Comparison of ENCODE assay signal across 1 cellular context in the genomic region with DNA sequence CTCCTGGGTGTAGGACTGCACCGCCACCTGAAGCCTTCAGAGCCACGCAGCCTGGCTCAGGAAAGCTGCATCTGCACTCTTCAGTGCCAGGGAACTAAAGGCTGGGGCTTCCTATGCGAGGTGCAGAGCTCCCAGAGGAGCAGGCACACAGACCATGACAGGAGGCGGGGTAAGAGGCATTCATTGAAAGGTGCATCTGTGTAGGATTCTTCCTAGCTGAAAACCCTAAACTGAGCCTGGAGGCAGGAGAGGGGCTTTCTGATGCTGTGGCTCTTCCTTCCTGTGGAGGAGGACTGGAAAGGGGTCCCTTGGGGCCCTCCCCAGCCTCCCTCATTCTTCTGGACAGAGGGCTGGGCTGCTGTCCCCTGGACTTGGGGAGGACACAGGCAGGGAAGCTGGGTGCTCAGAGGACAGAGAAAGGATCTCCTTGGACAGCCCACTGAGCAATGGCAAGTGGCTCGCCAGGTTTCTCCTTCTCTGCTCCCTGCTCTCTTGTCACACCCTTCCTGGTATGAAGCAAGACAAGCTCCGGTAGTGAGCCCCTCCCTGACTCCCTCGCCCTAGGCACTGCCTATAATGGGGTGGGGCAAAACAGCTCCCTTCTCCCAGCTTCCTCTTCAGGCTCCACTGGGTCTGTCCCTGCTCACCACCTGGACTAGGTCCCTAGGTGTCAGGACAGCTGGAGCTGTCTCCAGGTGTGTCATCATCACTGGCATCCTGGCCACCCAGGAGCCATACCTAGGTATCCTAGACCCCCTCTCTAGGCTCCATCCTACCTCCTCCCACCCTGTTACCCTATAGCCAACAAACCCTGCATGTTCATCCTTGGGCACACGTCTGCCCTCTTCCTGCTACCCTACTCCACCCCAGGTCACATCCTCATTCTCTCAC.
TF ChIP-seq lines count a peak whose summit lies in the region.

No MANE protein-coding gene starts in this region.

TF ChIP-seq in K562, 482 proteins besides CTCF, POLR2A, EP300 and RAD21 (continued from another document):
- TF ChIP-seq, protein P1, sequence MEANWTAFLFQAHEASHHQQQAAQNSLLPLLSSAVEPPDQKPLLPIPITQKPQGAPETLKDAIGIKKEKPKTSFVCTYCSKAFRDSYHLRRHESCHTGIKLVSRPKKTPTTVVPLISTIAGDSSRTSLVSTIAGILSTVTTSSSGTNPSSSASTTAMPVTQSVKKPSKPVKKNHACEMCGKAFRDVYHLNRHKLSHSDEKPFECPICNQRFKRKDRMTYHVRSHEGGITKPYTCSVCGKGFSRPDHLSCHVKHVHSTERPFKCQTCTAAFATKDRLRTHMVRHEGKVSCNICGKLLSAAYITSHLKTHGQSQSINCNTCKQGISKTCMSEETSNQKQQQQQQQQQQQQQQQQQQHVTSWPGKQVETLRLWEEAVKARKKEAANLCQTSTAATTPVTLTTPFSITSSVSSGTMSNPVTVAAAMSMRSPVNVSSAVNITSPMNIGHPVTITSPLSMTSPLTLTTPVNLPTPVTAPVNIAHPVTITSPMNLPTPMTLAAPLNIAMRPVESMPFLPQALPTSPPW (CRISPR knock-in tag; IDR thresholded peaks at IDR 0.05): peak; percentile 25; the same call in 1 of the 2 replicates
- TF ChIP-seq CAMTA2 (CRISPR knock-in tag; conservative IDR thresholded peaks at IDR 0.05): no peak
- no peak for TF ChIP-seq POLR2H (tag; IDR thresholded peaks at IDR 0.05; ENCODE audit: low read depth)
- TF ChIP-seq ATF7 (IDR thresholded peaks at IDR 0.05): peak; percentile 13; the same call in 1 of the 2 replicates
- TF ChIP-seq STAT5B (CRISPR knock-in tag; IDR thresholded peaks at IDR 0.05): no peak
- no peak for TF ChIP-seq ZNF143 (CRISPR knock-in tag; IDR thresholded peaks at IDR 0.05)
- TF ChIP-seq GABPB2 (CRISPR knock-in tag; conservative IDR thresholded peaks at IDR 0.05): no peak
- TF ChIP-seq PYGO2 (tag; IDR thresholded peaks at IDR 0.05): no peak
- no peak for TF ChIP-seq ETS2 (tag; IDR thresholded peaks at IDR 0.05; ENCODE audit: borderline replicate concordance, poor library complexity, severe bottlenecking)
- TF ChIP-seq ELF1 (tag; IDR thresholded peaks at IDR 0.05): peak; percentile 32; the same call in 1 of the 2 replicates
- no peak for TF ChIP-seq TAF1 (IDR thresholded peaks at IDR 0.05; ENCODE audit: control insufficient read depth, extremely low read depth, insufficient read depth, low read length, severe bottlenecking)
- no peak for TF ChIP-seq NELFE (IDR thresholded peaks at IDR 0.05; ENCODE audit: insufficient read depth, insufficient read length)
- no peak for TF ChIP-seq HMG20A (CRISPR knock-in tag; conservative IDR thresholded peaks at IDR 0.05)
- no peak for TF ChIP-seq POLR2B (IDR thresholded peaks at IDR 0.05; ENCODE audit: low read depth, partially characterized antibody)
- TF ChIP-seq ZNF140 (CRISPR knock-in tag; IDR thresholded peaks at IDR 0.05): no peak
- TF ChIP-seq SRF (CRISPR knock-in tag; IDR thresholded peaks at IDR 0.05): 0 out of 4 replicates have a peak, but pooled peaks of 1 of the 2 experiments have one; percentile 47
- no peak for TF ChIP-seq POLR2AphosphoS5 (IDR thresholded peaks at IDR 0.05; ENCODE audit: control insufficient read depth, insufficient read depth, low read depth, low read length)
- no peak for TF ChIP-seq TFAM (CRISPR knock-in tag; conservative IDR thresholded peaks at IDR 0.05)
- no peak; the same call in 1 of the 2 replicates for TF ChIP-seq STAG1 (CRISPR knock-in tag; IDR thresholded peaks at IDR 0.05; ENCODE audit: borderline replicate concordance)
- peak in 1 of 2 experiments; percentile 56; a peak in 1 of 4 replicates for TF ChIP-seq MAZ (CRISPR knock-in tag; conservative IDR thresholded peaks at IDR 0.05 in 1 of 2, IDR thresholded peaks at IDR 0.05 in 1 of 2)
- no peak for TF ChIP-seq TEAD4 (IDR thresholded peaks at IDR 0.05; ENCODE audit: low read length)
- TF ChIP-seq TEAD4 (CRISPR knock-in tag; IDR thresholded peaks at IDR 0.05; ENCODE audit: borderline replicate concordance): no peak
- TF ChIP-seq, protein P2, sequence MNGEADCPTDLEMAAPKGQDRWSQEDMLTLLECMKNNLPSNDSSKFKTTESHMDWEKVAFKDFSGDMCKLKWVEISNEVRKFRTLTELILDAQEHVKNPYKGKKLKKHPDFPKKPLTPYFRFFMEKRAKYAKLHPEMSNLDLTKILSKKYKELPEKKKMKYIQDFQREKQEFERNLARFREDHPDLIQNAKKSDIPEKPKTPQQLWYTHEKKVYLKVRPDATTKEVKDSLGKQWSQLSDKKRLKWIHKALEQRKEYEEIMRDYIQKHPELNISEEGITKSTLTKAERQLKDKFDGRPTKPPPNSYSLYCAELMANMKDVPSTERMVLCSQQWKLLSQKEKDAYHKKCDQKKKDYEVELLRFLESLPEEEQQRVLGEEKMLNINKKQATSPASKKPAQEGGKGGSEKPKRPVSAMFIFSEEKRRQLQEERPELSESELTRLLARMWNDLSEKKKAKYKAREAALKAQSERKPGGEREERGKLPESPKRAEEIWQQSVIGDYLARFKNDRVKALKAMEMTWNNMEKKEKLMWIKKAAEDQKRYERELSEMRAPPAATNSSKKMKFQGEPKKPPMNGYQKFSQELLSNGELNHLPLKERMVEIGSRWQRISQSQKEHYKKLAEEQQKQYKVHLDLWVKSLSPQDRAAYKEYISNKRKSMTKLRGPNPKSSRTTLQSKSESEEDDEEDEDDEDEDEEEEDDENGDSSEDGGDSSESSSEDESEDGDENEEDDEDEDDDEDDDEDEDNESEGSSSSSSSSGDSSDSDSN (IDR thresholded peaks at IDR 0.05; ENCODE audit: borderline replicate concordance in 1 of 2, low read depth in 2 of 2, low read length in 2 of 2): no peak
- TF ChIP-seq PHF8 (IDR thresholded peaks at IDR 0.05; ENCODE audit: borderline replicate concordance, low read length): peak; percentile 39; the same call in 1 of the 2 replicates
- TF ChIP-seq ZNF408 (CRISPR knock-in tag; IDR thresholded peaks at IDR 0.05; ENCODE audit: low read depth): no peak
- no peak for TF ChIP-seq ZNF79 (CRISPR knock-in tag; IDR thresholded peaks at IDR 0.05; ENCODE audit: low read depth)
- TF ChIP-seq, protein P3, sequence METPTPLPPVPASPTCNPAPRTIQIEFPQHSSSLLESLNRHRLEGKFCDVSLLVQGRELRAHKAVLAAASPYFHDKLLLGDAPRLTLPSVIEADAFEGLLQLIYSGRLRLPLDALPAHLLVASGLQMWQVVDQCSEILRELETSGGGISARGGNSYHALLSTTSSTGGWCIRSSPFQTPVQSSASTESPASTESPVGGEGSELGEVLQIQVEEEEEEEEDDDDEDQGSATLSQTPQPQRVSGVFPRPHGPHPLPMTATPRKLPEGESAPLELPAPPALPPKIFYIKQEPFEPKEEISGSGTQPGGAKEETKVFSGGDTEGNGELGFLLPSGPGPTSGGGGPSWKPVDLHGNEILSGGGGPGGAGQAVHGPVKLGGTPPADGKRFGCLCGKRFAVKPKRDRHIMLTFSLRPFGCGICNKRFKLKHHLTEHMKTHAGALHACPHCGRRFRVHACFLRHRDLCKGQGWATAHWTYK (CRISPR knock-in tag; IDR thresholded peaks at IDR 0.05): no peak
- no peak for TF ChIP-seq L3MBTL2 (IDR thresholded peaks at IDR 0.05)
- no peak for TF ChIP-seq EGR1 (conservative IDR thresholded peaks at IDR 0.05)
- no peak for TF ChIP-seq HMG20B (CRISPR knock-in tag; IDR thresholded peaks at IDR 0.05)
- TF ChIP-seq ZNF124 (CRISPR knock-in tag; IDR thresholded peaks at IDR 0.05): no peak
- TF ChIP-seq, protein P4, sequence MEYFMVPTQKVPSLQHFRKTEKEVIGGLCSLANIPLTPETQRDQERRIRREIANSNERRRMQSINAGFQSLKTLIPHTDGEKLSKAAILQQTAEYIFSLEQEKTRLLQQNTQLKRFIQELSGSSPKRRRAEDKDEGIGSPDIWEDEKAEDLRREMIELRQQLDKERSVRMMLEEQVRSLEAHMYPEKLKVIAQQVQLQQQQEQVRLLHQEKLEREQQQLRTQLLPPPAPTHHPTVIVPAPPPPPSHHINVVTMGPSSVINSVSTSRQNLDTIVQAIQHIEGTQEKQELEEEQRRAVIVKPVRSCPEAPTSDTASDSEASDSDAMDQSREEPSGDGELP (CRISPR knock-in tag; IDR thresholded peaks at IDR 0.05; ENCODE audit: borderline replicate concordance): no peak; the same call in 1 of the 2 replicates
- TF ChIP-seq, protein P5, sequence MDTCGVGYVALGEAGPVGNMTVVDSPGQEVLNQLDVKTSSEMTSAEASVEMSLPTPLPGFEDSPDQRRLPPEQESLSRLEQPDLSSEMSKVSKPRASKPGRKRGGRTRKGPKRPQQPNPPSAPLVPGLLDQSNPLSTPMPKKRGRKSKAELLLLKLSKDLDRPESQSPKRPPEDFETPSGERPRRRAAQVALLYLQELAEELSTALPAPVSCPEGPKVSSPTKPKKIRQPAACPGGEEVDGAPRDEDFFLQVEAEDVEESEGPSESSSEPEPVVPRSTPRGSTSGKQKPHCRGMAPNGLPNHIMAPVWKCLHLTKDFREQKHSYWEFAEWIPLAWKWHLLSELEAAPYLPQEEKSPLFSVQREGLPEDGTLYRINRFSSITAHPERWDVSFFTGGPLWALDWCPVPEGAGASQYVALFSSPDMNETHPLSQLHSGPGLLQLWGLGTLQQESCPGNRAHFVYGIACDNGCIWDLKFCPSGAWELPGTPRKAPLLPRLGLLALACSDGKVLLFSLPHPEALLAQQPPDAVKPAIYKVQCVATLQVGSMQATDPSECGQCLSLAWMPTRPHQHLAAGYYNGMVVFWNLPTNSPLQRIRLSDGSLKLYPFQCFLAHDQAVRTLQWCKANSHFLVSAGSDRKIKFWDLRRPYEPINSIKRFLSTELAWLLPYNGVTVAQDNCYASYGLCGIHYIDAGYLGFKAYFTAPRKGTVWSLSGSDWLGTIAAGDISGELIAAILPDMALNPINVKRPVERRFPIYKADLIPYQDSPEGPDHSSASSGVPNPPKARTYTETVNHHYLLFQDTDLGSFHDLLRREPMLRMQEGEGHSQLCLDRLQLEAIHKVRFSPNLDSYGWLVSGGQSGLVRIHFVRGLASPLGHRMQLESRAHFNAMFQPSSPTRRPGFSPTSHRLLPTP (IDR thresholded peaks at IDR 0.05; ENCODE audit: borderline replicate concordance, extremely low read depth, insufficient read length): no peak
- TF ChIP-seq TRIM24 (IDR thresholded peaks at IDR 0.05): no peak
- no peak for TF ChIP-seq ZBED1 (IDR thresholded peaks at IDR 0.05)
- TF ChIP-seq, protein P6, sequence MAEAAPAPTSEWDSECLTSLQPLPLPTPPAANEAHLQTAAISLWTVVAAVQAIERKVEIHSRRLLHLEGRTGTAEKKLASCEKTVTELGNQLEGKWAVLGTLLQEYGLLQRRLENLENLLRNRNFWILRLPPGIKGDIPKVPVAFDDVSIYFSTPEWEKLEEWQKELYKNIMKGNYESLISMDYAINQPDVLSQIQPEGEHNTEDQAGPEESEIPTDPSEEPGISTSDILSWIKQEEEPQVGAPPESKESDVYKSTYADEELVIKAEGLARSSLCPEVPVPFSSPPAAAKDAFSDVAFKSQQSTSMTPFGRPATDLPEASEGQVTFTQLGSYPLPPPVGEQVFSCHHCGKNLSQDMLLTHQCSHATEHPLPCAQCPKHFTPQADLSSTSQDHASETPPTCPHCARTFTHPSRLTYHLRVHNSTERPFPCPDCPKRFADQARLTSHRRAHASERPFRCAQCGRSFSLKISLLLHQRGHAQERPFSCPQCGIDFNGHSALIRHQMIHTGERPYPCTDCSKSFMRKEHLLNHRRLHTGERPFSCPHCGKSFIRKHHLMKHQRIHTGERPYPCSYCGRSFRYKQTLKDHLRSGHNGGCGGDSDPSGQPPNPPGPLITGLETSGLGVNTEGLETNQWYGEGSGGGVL (CRISPR knock-in tag; IDR thresholded peaks at IDR 0.05): no peak
- TF ChIP-seq, protein P7, sequence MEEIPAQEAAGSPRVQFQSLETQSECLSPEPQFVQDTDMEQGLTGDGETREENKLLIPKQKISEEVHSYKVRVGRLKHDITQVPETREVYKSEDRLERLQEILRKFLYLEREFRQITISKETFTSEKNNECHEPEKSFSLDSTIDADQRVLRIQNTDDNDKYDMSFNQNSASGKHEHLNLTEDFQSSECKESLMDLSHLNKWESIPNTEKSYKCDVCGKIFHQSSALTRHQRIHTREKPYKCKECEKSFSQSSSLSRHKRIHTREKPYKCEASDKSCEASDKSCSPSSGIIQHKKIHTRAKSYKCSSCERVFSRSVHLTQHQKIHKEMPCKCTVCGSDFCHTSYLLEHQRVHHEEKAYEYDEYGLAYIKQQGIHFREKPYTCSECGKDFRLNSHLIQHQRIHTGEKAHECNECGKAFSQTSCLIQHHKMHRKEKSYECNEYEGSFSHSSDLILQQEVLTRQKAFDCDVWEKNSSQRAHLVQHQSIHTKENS (CRISPR knock-in tag; IDR thresholded peaks at IDR 0.05): no peak
- TF ChIP-seq EHMT2 (IDR thresholded peaks at IDR 0.05): no peak
- TF ChIP-seq BDP1 (IDR thresholded peaks at IDR 0.05; ENCODE audit: insufficient read depth, insufficient read length): no peak
- TF ChIP-seq, protein P8, sequence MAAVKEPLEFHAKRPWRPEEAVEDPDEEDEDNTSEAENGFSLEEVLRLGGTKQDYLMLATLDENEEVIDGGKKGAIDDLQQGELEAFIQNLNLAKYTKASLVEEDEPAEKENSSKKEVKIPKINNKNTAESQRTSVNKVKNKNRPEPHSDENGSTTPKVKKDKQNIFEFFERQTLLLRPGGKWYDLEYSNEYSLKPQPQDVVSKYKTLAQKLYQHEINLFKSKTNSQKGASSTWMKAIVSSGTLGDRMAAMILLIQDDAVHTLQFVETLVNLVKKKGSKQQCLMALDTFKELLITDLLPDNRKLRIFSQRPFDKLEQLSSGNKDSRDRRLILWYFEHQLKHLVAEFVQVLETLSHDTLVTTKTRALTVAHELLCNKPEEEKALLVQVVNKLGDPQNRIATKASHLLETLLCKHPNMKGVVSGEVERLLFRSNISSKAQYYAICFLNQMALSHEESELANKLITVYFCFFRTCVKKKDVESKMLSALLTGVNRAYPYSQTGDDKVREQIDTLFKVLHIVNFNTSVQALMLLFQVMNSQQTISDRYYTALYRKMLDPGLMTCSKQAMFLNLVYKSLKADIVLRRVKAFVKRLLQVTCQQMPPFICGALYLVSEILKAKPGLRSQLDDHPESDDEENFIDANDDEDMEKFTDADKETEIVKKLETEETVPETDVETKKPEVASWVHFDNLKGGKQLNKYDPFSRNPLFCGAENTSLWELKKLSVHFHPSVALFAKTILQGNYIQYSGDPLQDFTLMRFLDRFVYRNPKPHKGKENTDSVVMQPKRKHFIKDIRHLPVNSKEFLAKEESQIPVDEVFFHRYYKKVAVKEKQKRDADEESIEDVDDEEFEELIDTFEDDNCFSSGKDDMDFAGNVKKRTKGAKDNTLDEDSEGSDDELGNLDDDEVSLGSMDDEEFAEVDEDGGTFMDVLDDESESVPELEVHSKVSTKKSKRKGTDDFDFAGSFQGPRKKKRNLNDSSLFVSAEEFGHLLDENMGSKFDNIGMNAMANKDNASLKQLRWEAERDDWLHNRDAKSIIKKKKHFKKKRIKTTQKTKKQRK (IDR thresholded peaks at IDR 0.05; ENCODE audit: borderline replicate concordance, low read depth, low read length): no peak
- TF ChIP-seq YY1 (IDR thresholded peaks at IDR 0.05; ENCODE audit: borderline replicate concordance in 1 of 3, control insufficient read depth in 1 of 3, extremely low read depth in 1 of 3, insufficient read depth in 3 of 3, insufficient read length in 1 of 3, insufficient replicate concordance in 2 of 3, low read depth in 1 of 3, low read length in 2 of 3): no peak
- no peak for TF ChIP-seq NCOR1 (IDR thresholded peaks at IDR 0.05)
- TF ChIP-seq PHB (CRISPR knock-in tag; IDR thresholded peaks at IDR 0.05): no peak
- no peak for TF ChIP-seq ZNF24 (IDR thresholded peaks at IDR 0.05)
- peak; percentile 81; the same call in 1 of the 2 replicates for TF ChIP-seq ZNF184 (CRISPR knock-in tag; IDR thresholded peaks at IDR 0.05)
- TF ChIP-seq GTF2A2 (tag; IDR thresholded peaks at IDR 0.05): no peak
- TF ChIP-seq ETV1 (tag; conservative IDR thresholded peaks at IDR 0.05; ENCODE audit: low read depth): peak; percentile 51
- no peak for TF ChIP-seq TGIF2 (CRISPR knock-in tag; IDR thresholded peaks at IDR 0.05)
